Comparison of ENCODE assay signal across 8 cellular contexts in genomic region chr3:187744169-187745151, GRCh38. TPM values are rescaled to one million over a fixed set of nuclear protein-coding genes. Genes with fewer than 3 reads are reported as not detected.
DNase-seq lines count a peak whose midpoint lies in the region; ATAC-seq and FAIRE-seq lines count a peak whose summit lies in the region.

No MANE protein-coding gene starts in this region.

- H3K36me3 Mint-ChIP-seq in activated naive CD8-positive, alpha-beta T cell treated with anti-CD3 and anti-CD28 coated beads for 36 hours, result peaks cover 5% of the 10 kb centered on the region

- peak; percentile 56 for DNase-seq in NK-92 treated with Interleukin-12 subunit alpha and Interleukin-12 subunit beta, amount 100 ng/mL, for 24 hours (lab: John Stamatoyannopoulos, UW)
- DNase-seq in NK-92 (lab: John Stamatoyannopoulos, UW; ENCODE audit: unreplicated experiment) (no peak), RCC 7860 (ENCODE audit: low spot score) (peak; percentile 23), Right ventricle myocardium inferior (ENCODE audit: missing footprints) (peak; percentile 77), occipital lobe (lab: John Stamatoyannopoulos, UW) (peak; percentile 59), epidermal melanocyte (ENCODE audit: insufficient read length, low spot score) (no peak)
- DNase-seq in activated naive CD8-positive, alpha-beta T cell treated with anti-CD3 and anti-CD28 coated beads for 36 hours, result peak; percentile 53

- peak overlapping the region; percentile 91 for H3K4me3 Mint-ChIP-seq in activated naive CD8-positive, alpha-beta T cell treated with anti-CD3 and anti-CD28 coated beads for 36 hours

- peaks cover 59% of the 10 kb centered on the region for H3K4me1 Mint-ChIP-seq in activated naive CD8-positive, alpha-beta T cell treated with anti-CD3 and anti-CD28 coated beads for 36 hours

- no peak for FAIRE-seq in RCC 7860 (lab: Jason Lieb, UNC)

- intact Hi-C loops in Right ventricle myocardium inferior (cut with DNase I), result loop anchor here (2.0 to 10.0 kb wide), 9 partner anchors 218 to 840 kb away; no protein-coding TSS in a partner anchor

- H3K27ac Mint-ChIP-seq in activated naive CD8-positive, alpha-beta T cell treated with anti-CD3 and anti-CD28 coated beads for 36 hours, result peak overlapping the region; percentile 100

- H3K9me3 Mint-ChIP-seq in activated naive CD8-positive, alpha-beta T cell treated with anti-CD3 and anti-CD28 coated beads for 36 hours, result no peaks in the 10 kb centered on the region

- ATAC-seq in Right ventricle myocardium inferior (peak; percentile 10), HG02642 (IDR thresholded peaks at IDR 0.05; ENCODE audit: poor library complexity, unreplicated experiment) (no peak)

- peaks cover 6% of the 10 kb centered on the region for H3K27me3 Mint-ChIP-seq in activated naive CD8-positive, alpha-beta T cell treated with anti-CD3 and anti-CD28 coated beads for 36 hours

RNA-seq across cellular contexts. Expression of gene BCL6, which starts 0.8 kb away (rescaled TPM):
- 1 to 10 TPM; 8.0 to 8.9 TPM for total RNA-seq in activated naive CD8-positive, alpha-beta T cell treated with anti-CD3 and anti-CD28 coated beads for 36 hours
- 95.5 TPM for total RNA-seq in Right ventricle myocardium inferior
- 7.5 TPM for total RNA-seq in occipital lobe

RNA-seq across cellular contexts. Expression of gene RTP2, which starts 42.1 kb away (rescaled TPM):
- not detected for total RNA-seq in activated naive CD8-positive, alpha-beta T cell treated with anti-CD3 and anti-CD28 coated beads for 36 hours
- not detected for total RNA-seq in Right ventricle myocardium inferior
- total RNA-seq in occipital lobe, result not detected

Comparison
In these comparisons a context has a peak if more than half of its experiments do, and no peak if none do; other contexts are left out.
1. DNase-seq: peak in NK-92 treated with Interleukin-12 subunit alpha and Interleukin-12 subunit beta, amount 100 ng/mL, for 24 hours (single experiment), RCC 7860 (single experiment), activated naive CD8-positive, alpha-beta T cell treated with anti-CD3 and anti-CD28 coated beads for 36 hours (single experiment), Right ventricle myocardium inferior (single experiment) and occipital lobe (single experiment); none in NK-92 (single experiment) and epidermal melanocyte (single experiment).